23 cellular contexts compared by ENCODE assay signal in the genomic region with DNA sequence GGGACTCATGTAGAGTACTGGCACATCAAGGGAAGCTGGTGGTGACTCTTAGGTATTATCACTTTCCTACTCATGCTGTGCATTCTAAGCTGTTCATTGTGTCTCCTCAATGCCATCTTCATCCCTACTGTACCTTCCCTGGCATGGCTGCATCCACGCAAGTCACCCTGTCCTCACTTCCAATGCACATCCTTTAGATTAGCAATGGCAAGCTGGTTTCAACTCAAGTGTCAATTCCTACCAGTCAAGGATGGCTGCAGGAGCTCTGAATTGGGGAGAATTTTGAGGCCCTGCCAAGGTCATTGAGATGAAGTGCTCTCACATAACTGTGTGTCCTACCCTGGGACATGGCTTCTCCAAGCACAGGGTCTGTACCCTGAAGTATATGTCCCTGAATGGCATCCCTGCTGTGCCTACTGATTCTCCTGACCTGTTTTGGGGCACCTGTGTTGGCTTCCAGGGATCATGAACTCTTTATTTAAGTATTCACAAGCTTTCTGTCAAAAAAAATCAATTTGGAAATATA. TPM values are rescaled to one million over a fixed set of nuclear protein-coding genes. Genes with fewer than 3 reads are reported as not detected.
DNase-seq lines count a peak whose midpoint lies in the region; FAIRE-seq and TF ChIP-seq lines count a peak whose summit lies in the region.
"Had no signal": no experiment of that assay in that cellular context is flagged by ENCODE, and none has a peak within 500 bp of the region (broad histone marks: within the 10 kb centered on the region; RNA-seq: fewer than 3 reads in every experiment).

No MANE protein-coding gene starts in this region.

- no peak overlapping the region for H3K4me2 ChIP-seq in hepatocyte

- FAIRE-seq in H54 (lab: Jason Lieb, UNC) = peak; percentile 85
- FAIRE-seq: GM12878, HepG2 had no signal

- H2AFZ ChIP-seq in hepatocyte = no peak overlapping the region
- H2AFZ ChIP-seq: GM23248 had no signal

- H3K36me3 Mint-ChIP-seq in chondrocyte (ENCODE audit: low read depth) = peaks cover 27% of the 10 kb centered on the region

- H3K9ac ChIP-seq in rectal smooth muscle tissue (ENCODE audit: low read length) = no peak overlapping the region
- H3K9ac ChIP-seq: GM23248 had no signal

- H3K27me3 ChIP-seq in rectal smooth muscle tissue (ENCODE audit: control insufficient read depth, insufficient read depth, low read length) = no peaks in the 10 kb centered on the region
- no peaks in the 10 kb centered on the region for H3K27me3 ChIP-seq in thyroid gland
- no peaks in the 10 kb centered on the region for H3K27me3 ChIP-seq in hepatocyte
- H3K27me3 ChIP-seq in dorsolateral prefrontal cortex = no peaks in the 10 kb centered on the region
- H3K27me3 ChIP-seq: SJCRH30 had no signal

- H3K9me3 ChIP-seq in thyroid gland (no peaks in the 10 kb centered on the region), hepatocyte (ENCODE audit: low read depth) (no peaks in the 10 kb centered on the region)

- H3K27ac ChIP-seq in rectal smooth muscle tissue (ENCODE audit: low read depth, low read length) (peak overlapping the region; percentile 18), thyroid gland (no peak overlapping the region), hepatocyte (no peak overlapping the region), dorsolateral prefrontal cortex (no peak overlapping the region)
- H3K27ac ChIP-seq: GM23248, HL-60, SJCRH30 had no signal

- H3K4me3 ChIP-seq in rectal smooth muscle tissue (ENCODE audit: low read length) = no peak overlapping the region
- no peak overlapping the region for H3K4me3 ChIP-seq in thyroid gland (replicated peaks in 1 of 3)
- no peak overlapping the region for H3K4me3 ChIP-seq in hepatocyte
- no peak overlapping the region for H3K4me3 ChIP-seq in dorsolateral prefrontal cortex
- H3K4me3 ChIP-seq: GM12878, GM23248, SJCRH30 had no signal

- H3K79me2 ChIP-seq in hepatocyte = peaks cover 20% of the 10 kb centered on the region

- peak overlapping the region; percentile 87 for H3K27ac Mint-ChIP-seq in chondrocyte (ENCODE audit: unreplicated experiment)
- H3K27ac Mint-ChIP-seq: CD4-positive, alpha-beta T cell had no signal

- peaks cover 100% of the 10 kb centered on the region for H3K4me1 Mint-ChIP-seq in chondrocyte (ENCODE audit: low read depth)

- no peaks in the 10 kb centered on the region for H4K20me1 ChIP-seq in hepatocyte (ENCODE audit: insufficient read depth, poor library complexity, severe bottlenecking)

- TF ChIP-seq POLR2A in H54 (IDR thresholded peaks at IDR 0.05; ENCODE audit: low read depth, low read length) = no peak
- no peak for TF ChIP-seq POLR2A in thyroid gland (IDR thresholded peaks at IDR 0.05)

- H3K4me3 Mint-ChIP-seq in chondrocyte (ENCODE audit: unreplicated experiment) = no peak overlapping the region
- H3K4me3 Mint-ChIP-seq: CD4-positive, alpha-beta T cell had no signal

- no peaks in the 10 kb centered on the region for H3K27me3 Mint-ChIP-seq in chondrocyte (ENCODE audit: low read depth)

- WGBS in thyroid gland, 2 donors = 77 to 92% methylated on average over 1 of the region's 1 CpG
- 100% methylated on average over 1 of the region's 1 CpG for WGBS in hepatocyte (ENCODE audit: low lambda C conversion rate, missing lambda C conversion rate)

- no peaks in the 10 kb centered on the region for H3K9me2 ChIP-seq in hepatocyte (replicated peaks; ENCODE audit: insufficient read depth)

- DNase-seq in H54 (ENCODE audit: insufficient read length, low spot score) (no peak), chondrocyte (ENCODE audit: low spot score) (no peak), thyroid gland (peak; percentile 52 to 54), hepatocyte (ENCODE audit: low spot score) (no peak), dorsolateral prefrontal cortex (no peak), posterior vena cava (ENCODE audit: low spot score) (no peak), H4 (ENCODE audit: low spot score) (no peak)
- DNase-seq: CD4-positive, alpha-beta T cell; COR-L47; DND-41; GM23248; HCEC 1CT; KG1; NCI-H1092 treated with DMSO at 0.1 percent for 48 hours; NCI-H146; NCI-H2029; NCI-H226; NCI-H510A treated with DMSO at 0.1 percent for 48 hours; SJCRH30 had no signal

- H3K4me1 ChIP-seq in rectal smooth muscle tissue (ENCODE audit: control insufficient read depth, insufficient read depth, low read length) = peaks cover 48% of the 10 kb centered on the region
- H3K4me1 ChIP-seq in thyroid gland = peaks cover 5 to 7% of the 10 kb centered on the region in 2 donors
- no peaks in the 10 kb centered on the region for H3K4me1 ChIP-seq in hepatocyte (ENCODE audit: insufficient read depth)

- intact Hi-C loops in thyroid gland (cut with DNase I) (no loop called here), dorsolateral prefrontal cortex (cut with DNase I) (no loop called here), posterior vena cava (cut with DNase I) (no loop called here)

- no peaks in the 10 kb centered on the region for H3K36me3 ChIP-seq in rectal smooth muscle tissue (ENCODE audit: control insufficient read depth, insufficient read depth, low read length)
- no peaks in the 10 kb centered on the region for H3K36me3 ChIP-seq in thyroid gland
- no peaks in the 10 kb centered on the region for H3K36me3 ChIP-seq in hepatocyte (replicated peaks; ENCODE audit: insufficient read depth, low read depth)

- H3K9me3 Mint-ChIP-seq in chondrocyte (ENCODE audit: low read depth) = no peaks in the 10 kb centered on the region
- H3K9me3 Mint-ChIP-seq: CD4-positive, alpha-beta T cell had no signal

- TF ChIP-seq CTCF in chondrocyte (IDR thresholded peaks at IDR 0.05) (no peak), thyroid gland (IDR thresholded peaks at IDR 0.05) (no peak), hepatocyte (IDR thresholded peaks at IDR 0.05; ENCODE audit: poor library complexity) (no peak), dorsolateral prefrontal cortex (IDR thresholded peaks at IDR 0.05 in 54 of 56, conservative IDR thresholded peaks at IDR 0.05 in 2 of 56; ENCODE audit: low read depth in 1 of 56, partially characterized antibody in 56 of 56) (no peak)

RNA-seq across cellular contexts. Expression of a gene that starts 24.6 kb away (rescaled TPM):
- 2,319 to 5,210 TPM (median 5,209 TPM) in 3 replicates for total RNA-seq in chondrocyte
- 100 to 1,000 TPM in 2 of 4 donors, 10 to 100 TPM in 2; 71.3 to 161 (median 112) TPM for total RNA-seq in thyroid gland
- 223 and 269 TPM in 2 replicates for total RNA-seq in hepatocyte
- polyA plus RNA-seq in hepatocyte = 138 and 140 TPM in 2 replicates
- 100 to 1,000 TPM in 1 of 120 experiments, 10 to 100 TPM in 113, 1 to 10 TPM in 6; 7.5 to 122 (median 19.9) TPM for total RNA-seq in dorsolateral prefrontal cortex
- total RNA-seq in posterior vena cava = 1,000 to 10,000 TPM in 1 of 2 donors, 100 to 1,000 TPM in 1; 830 to 1,061 TPM
- total RNA-seq in H4 (2014; rRNA removed; shearing (Covaris generic)) = 56.1 and 66.5 TPM in 2 replicates
- total RNA-seq: HepG2 had no signal
- polyA plus RNA-seq: HepG2 had no signal

RNA-seq across cellular contexts. Expression of a gene that starts 24.7 kb away (rescaled TPM):
- total RNA-seq in chondrocyte (1,370 to 2,411 TPM (median 2,366 TPM) in 3 replicates), thyroid gland (100 to 1,000 TPM in 3 of 4 donors, 10 to 100 TPM in 1; 97.6 to 193 (median 131) TPM), hepatocyte (126 and 171 TPM in 2 replicates), dorsolateral prefrontal cortex (100 to 1,000 TPM in 1 of 120 experiments, 10 to 100 TPM in 119; 12.9 to 107 (median 31.0) TPM), posterior vena cava (100 to 1,000 TPM; 816 to 963 TPM)
- 220 and 221 TPM in 2 replicates for polyA plus RNA-seq in hepatocyte
- total RNA-seq in H4 (2014; rRNA removed; shearing (Covaris generic)) = 20.4 and 33.3 TPM in 2 replicates
- total RNA-seq: CD4-positive, alpha-beta T cell had no signal

Comparison
In these comparisons a context has a peak if more than half of its experiments do, and no peak if none do; other contexts are left out.
1. DNase-seq: peak in thyroid gland (2 of 2); none in H54 (single experiment), chondrocyte (single experiment), hepatocyte (single experiment), dorsolateral prefrontal cortex (0 of 10), posterior vena cava (single experiment) and H4 (single experiment).